In genomic region chr7:46215987-46216567, GRCh38 we compare ENCODE assay signal across 16 cellular contexts.
DNase-seq lines count a peak whose midpoint lies in the region; TF ChIP-seq lines count a peak whose summit lies in the region.
"Had no signal": no experiment of that assay in that cellular context is flagged by ENCODE, and none has a peak within 500 bp of the region (broad histone marks: within the 10 kb centered on the region; RNA-seq: fewer than 3 reads in every experiment).

No MANE protein-coding gene starts in this region.

- no peak overlapping the region for H3K18ac ChIP-seq in trophoblast cell (ENCODE audit: low read length)

- in situ Hi-C loops in GM13976 (cut with MboI; ENCODE audit: low sequenced_read_pairs, unreplicated experiment) = no loop called here

- no peak overlapping the region for H2BK120ac ChIP-seq in trophoblast cell (ENCODE audit: insufficient read depth, low read length, poor library complexity)

- H2AK5ac ChIP-seq in trophoblast cell (ENCODE audit: low read length) = no peak overlapping the region

- H3K4me2 ChIP-seq in trophoblast cell (ENCODE audit: low read length) = no peak overlapping the region
- H3K4me2 ChIP-seq: SK-N-SH had no signal

- peak overlapping the region; percentile 46 for H4K91ac ChIP-seq in trophoblast cell (ENCODE audit: low read depth, low read length)

- peak overlapping the region; percentile 5 for H2BK5ac ChIP-seq in trophoblast cell (ENCODE audit: low read depth, low read length, poor library complexity)

- peaks cover 1% of the 10 kb centered on the region for H3K79me2 ChIP-seq in trophoblast cell (ENCODE audit: control insufficient read depth, insufficient read depth, low read length, poor library complexity)

- H2AFZ ChIP-seq in trophoblast cell (ENCODE audit: insufficient read depth, low read length, poor library complexity) = no peak overlapping the region

- H3K4me3 ChIP-seq in left ventricle myocardium inferior = no peak overlapping the region
- no peak overlapping the region for H3K4me3 ChIP-seq in trophoblast cell (ENCODE audit: low read depth, low read length)
- H3K4me3 ChIP-seq: HAP-1, lung had no signal

- TF ChIP-seq CTCF in left ventricle myocardium inferior (IDR thresholded peaks at IDR 0.05; ENCODE audit: borderline replicate concordance) = no peak
- no peak for TF ChIP-seq CTCF in GM13976 (IDR thresholded peaks at IDR 0.05; ENCODE audit: borderline replicate concordance, control extremely low read depth, extremely low read depth, insufficient read depth, missing control alignments)
- no peak for TF ChIP-seq CTCF in GM10266 (IDR thresholded peaks at IDR 0.05; ENCODE audit: control insufficient read depth, insufficient read depth, low read depth, missing control alignments)

- H3K9me3 ChIP-seq in left ventricle myocardium inferior (replicated peaks) = no peaks in the 10 kb centered on the region
- H3K9me3 ChIP-seq in trophoblast cell (ENCODE audit: insufficient read depth, low read depth, low read length) = no peaks in the 10 kb centered on the region
- H3K9me3 ChIP-seq: HAP-1, SK-N-SH had no signal

- peak overlapping the region; percentile 13 for H2BK12ac ChIP-seq in trophoblast cell (ENCODE audit: low read length)

- WGBS in trophoblast cell (ENCODE audit: extremely low coverage, insufficient coverage, insufficient read length) = no CpG with 5 or more reads among the region's 15 CpGs

- H3K27ac ChIP-seq in left ventricle myocardium inferior (replicated peaks) = peak overlapping the region; percentile 55
- H3K27ac ChIP-seq in trophoblast cell (ENCODE audit: low read depth, low read length) = no peak overlapping the region

- H4K12ac ChIP-seq in trophoblast cell (ENCODE audit: low read depth, low read length) = no peak overlapping the region

- H3K14ac ChIP-seq in trophoblast cell (ENCODE audit: low read length) = no peak overlapping the region

- no peak overlapping the region for H3K9ac ChIP-seq in trophoblast cell (ENCODE audit: low read length)
- H3K9ac ChIP-seq: SK-N-SH had no signal

- H3K36me3 ChIP-seq in left ventricle myocardium inferior (no peaks in the 10 kb centered on the region), trophoblast cell (ENCODE audit: control insufficient read depth in 1 of 2, insufficient read depth in 2 of 2, low read length in 2 of 2) (no peaks in the 10 kb centered on the region)
- H3K36me3 ChIP-seq: HAP-1 had no signal

- no peak overlapping the region for H3K23ac ChIP-seq in trophoblast cell (ENCODE audit: low read length)

- H3K27me3 ChIP-seq in left ventricle myocardium inferior (ENCODE audit: low read depth) = no peaks in the 10 kb centered on the region
- no peaks in the 10 kb centered on the region for H3K27me3 ChIP-seq in trophoblast cell (ENCODE audit: insufficient read depth, low read length)

- peaks cover 26% of the 10 kb centered on the region for H3K4me1 ChIP-seq in left ventricle myocardium inferior
- H3K4me1 ChIP-seq in trophoblast cell (ENCODE audit: control insufficient read depth in 1 of 2, insufficient read depth in 2 of 2, low read length in 2 of 2) = peaks cover 14 to 17% of the 10 kb centered on the region in 2 experiments
- H3K4me1 ChIP-seq: HAP-1 had no signal

- DNase-seq in HuH-7 (ENCODE audit: low spot score) (peak; percentile 52), NCI-H774 (lab: John Stamatoyannopoulos, UW) (peak; percentile 47), left ventricle myocardium inferior (peak; percentile 37), trophoblast cell (peak; percentile 34 to 48), GM13976 (ENCODE audit: low spot score) (no peak), GM19240 (ENCODE audit: insufficient read length, low spot score) (no peak), GM10266 (ENCODE audit: extremely low spot score) (no peak)
- no peak for DNase-seq in activated CD4-positive, alpha-beta T cell treated with anti-CD3 and anti-CD28 coated beads for 48 hours
- DNase-seq: activated CD4-positive, CD25-positive, alpha-beta regulatory T cell; DND-41; effector memory CD4-positive, alpha-beta T cell; glutamatergic neuron; SK-N-SH; stimulated activated naive CD8-positive, alpha-beta T cell treated with anti-CD3 and anti-CD28 coated beads, Interleukin-15, amount 100 ng/mL, for 72 hours had no signal

- intact Hi-C loops in left ventricle myocardium inferior (cut with micrococcal nuclease) = no loop called here

- H3K4ac ChIP-seq in trophoblast cell (ENCODE audit: low read depth, low read length) = no peak overlapping the region

- H4K8ac ChIP-seq in trophoblast cell (ENCODE audit: low read depth, low read length) = no peak overlapping the region

- H3K79me1 ChIP-seq in trophoblast cell (ENCODE audit: low read length) = peaks cover 15% of the 10 kb centered on the region

Comparison
In these comparisons a context has a peak if more than half of its experiments do, and no peak if none do; other contexts are left out.
1. DNase-seq: peak in HuH-7 (single experiment), NCI-H774 (single experiment), left ventricle myocardium inferior (single experiment) and trophoblast cell (2 of 2); none in GM13976 (single experiment), GM19240 (single experiment), activated CD4-positive, alpha-beta T cell treated with anti-CD3 and anti-CD28 coated beads for 48 hours (single experiment) and GM10266 (single experiment).